In genomic region chr14:99067141-99067920, GRCh38 we compare ENCODE assay signal across 18 cellular contexts.
DNase-seq lines count a peak whose midpoint lies in the region; ATAC-seq and TF ChIP-seq lines count a peak whose summit lies in the region.
"Had no signal": no experiment of that assay in that cellular context is flagged by ENCODE, and none has a peak within 500 bp of the region (broad histone marks: within the 10 kb centered on the region; RNA-seq: fewer than 3 reads in every experiment).

No MANE protein-coding gene starts in this region.

- H3K27ac ChIP-seq in colonic mucosa = no peak overlapping the region
- H3K27ac ChIP-seq in lower lobe of right lung = no peak overlapping the region
- H3K27ac ChIP-seq: A549 had no signal

- TF ChIP-seq CTCF in colonic mucosa (IDR thresholded peaks at IDR 0.05) (no peak), lower lobe of right lung (IDR thresholded peaks at IDR 0.05) (no peak)

- intact Hi-C loops in colonic mucosa (cut with DNase I) = no loop called here
- intact Hi-C loops in lower lobe of right lung (cut with DNase I) = no loop called here
- intact Hi-C loops in posterior vena cava (cut with DNase I) = no loop called here
- intact Hi-C loops in left colon (cut with DNase I, micrococcal nuclease) = no loop called here

- no peak overlapping the region for H3K4me3 ChIP-seq in H7 (ENCODE audit: insufficient read depth, low read depth, low read length)
- no peak overlapping the region for H3K4me3 ChIP-seq in colonic mucosa
- H3K4me3 ChIP-seq in lower lobe of right lung = no peak overlapping the region
- H3K4me3 ChIP-seq: A549 had no signal

- H3K27me3 ChIP-seq in H7 (ENCODE audit: control insufficient read depth, insufficient read depth, low read length) (no peaks in the 10 kb centered on the region), colonic mucosa (no peaks in the 10 kb centered on the region), lower lobe of right lung (ENCODE audit: low read depth) (no peaks in the 10 kb centered on the region)

- DNase-seq in H7 (peak; percentile 37), colonic mucosa (peak; percentile 14), lower lobe of right lung (no peak), posterior vena cava (ENCODE audit: low spot score) (peak; percentile 54), left colon (no peak), putamen (ENCODE audit: low spot score) (no peak)
- no peak for DNase-seq in stimulated activated CD8-positive, alpha-beta memory T cell treated with anti-CD3 and anti-CD28 coated beads, Interleukin-4, amount 100 ng/mL, for 48 hours
- DNase-seq: C1 segment of cervical spinal cord; CD8-positive, alpha-beta memory T cell; DMS79 treated with DMSO at 0.1 percent for 48 hours; NCI-H1105; NCI-H1694; NCI-H2081 treated with DMSO at 0.1 percent for 48 hours; NCI-H446 treated with DMSO at 0.1 percent for 48 hours; NK-92 treated with Interleukin-12 subunit alpha and Interleukin-12 subunit beta, amount 100 ng/mL, for 24 hours; Right ventricle myocardium superior had no signal

- no peaks in the 10 kb centered on the region for H3K9me3 ChIP-seq in colonic mucosa
- H3K9me3 ChIP-seq in lower lobe of right lung = no peaks in the 10 kb centered on the region

- ATAC-seq in lower lobe of right lung = peak; percentile 19 to 22
- no peak for ATAC-seq in left colon
- no peak for ATAC-seq in HG02885 (IDR thresholded peaks at IDR 0.05; ENCODE audit: poor library complexity, unreplicated experiment)
- ATAC-seq: A549 had no signal

- H3K4me1 ChIP-seq in colonic mucosa = no peaks in the 10 kb centered on the region
- no peaks in the 10 kb centered on the region for H3K4me1 ChIP-seq in lower lobe of right lung

- no peak overlapping the region for H3K9ac ChIP-seq in colonic mucosa (ENCODE audit: low read depth in 2 of 2, low read length in 2 of 2)

- no peaks in the 10 kb centered on the region for H3K36me3 ChIP-seq in H7 (replicated peaks; ENCODE audit: control insufficient read depth, insufficient read depth, low read length)
- H3K36me3 ChIP-seq in colonic mucosa = no peaks in the 10 kb centered on the region
- H3K36me3 ChIP-seq in lower lobe of right lung = no peaks in the 10 kb centered on the region

Comparison
In these comparisons a context has a peak if more than half of its experiments do, and no peak if none do; other contexts are left out.
1. DNase-seq: peak in H7 (single experiment), colonic mucosa (single experiment) and posterior vena cava (single experiment); none in lower lobe of right lung (single experiment), left colon (0 of 2), stimulated activated CD8-positive, alpha-beta memory T cell treated with anti-CD3 and anti-CD28 coated beads, Interleukin-4, amount 100 ng/mL, for 48 hours (single experiment) and putamen (single experiment).
2. ATAC-seq: peak in lower lobe of right lung (2 of 2); none in left colon (single experiment) and HG02885 (single experiment).